ENCODE assay signal across 1 cellular context in genomic region chr10:14698487-14699170, GRCh38.
TF ChIP-seq lines count a peak whose summit lies in the region.

No MANE protein-coding gene starts in this region.

TF ChIP-seq in IMR-90, 13 proteins besides CTCF, POLR2A, EP300 and RAD21 (continued from another document):
- TF ChIP-seq ELK1 (IDR thresholded peaks at IDR 0.05; ENCODE audit: borderline replicate concordance, low read depth, low read length) (no peak), FOS (IDR thresholded peaks at IDR 0.05; ENCODE audit: low read depth, low read length) (peak; percentile 42; the same call in 1 of the 2 replicates), MXI1 (IDR thresholded peaks at IDR 0.05; ENCODE audit: borderline replicate concordance, low read depth, low read length) (peak; percentile 49; the same call in 1 of the 2 replicates), MAFK (IDR thresholded peaks at IDR 0.05; ENCODE audit: low read depth, low read length) (peak; percentile 87)
